Comparison of ENCODE assay signal across 8 cellular contexts in the genomic region with DNA sequence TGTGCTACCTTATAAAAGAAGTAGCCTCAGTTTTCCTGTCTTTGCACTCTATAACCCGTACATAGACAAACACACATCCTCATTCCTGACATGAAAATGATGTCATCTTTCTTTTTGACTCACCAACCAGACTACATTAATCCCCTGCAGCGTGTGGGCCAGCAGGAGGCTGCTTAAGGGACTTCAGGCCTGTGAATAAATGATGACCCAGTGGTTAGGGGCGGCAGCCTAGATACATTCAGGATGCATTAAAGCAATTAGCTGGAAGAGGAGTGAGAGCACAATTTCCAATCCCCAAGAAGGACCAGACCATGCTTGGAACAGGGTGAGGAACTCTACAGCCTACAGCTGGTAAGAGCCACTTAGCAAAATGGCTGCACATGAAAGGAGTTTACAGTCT. TPM values are rescaled to one million over a fixed set of nuclear protein-coding genes. Genes with fewer than 3 reads are reported as not detected.
DNase-seq lines count a peak whose midpoint lies in the region; ATAC-seq lines count a peak whose summit lies in the region.

No MANE protein-coding gene starts in this region.

- peaks cover 61% of the 10 kb centered on the region for H3K4me1 Mint-ChIP-seq in activated T-cell treated with anti-CD3 and anti-CD28 coated beads, Interleukin-2, amount 50 U/mL, for 72 hours (ENCODE audit: low read depth)
- H3K4me1 Mint-ChIP-seq in stimulated activated naive B cell treated with anti-CD40 and anti-IgM and Interleukin-4, amounts not matched to agents 10 μg/mL and 1 μg/mL and 100 μg/mL, for 72 hours, result peaks cover 41 to 44% of the 10 kb centered on the region in 2 donors

- intact Hi-C loops in left ventricle myocardium superior (cut with micrococcal nuclease), result no loop called here

- H3K27me3 Mint-ChIP-seq in activated T-cell treated with anti-CD3 and anti-CD28 coated beads, Interleukin-2, amount 50 U/mL, for 72 hours (ENCODE audit: low read depth), result peaks cover 14% of the 10 kb centered on the region
- H3K27me3 Mint-ChIP-seq in stimulated activated naive B cell treated with anti-CD40 and anti-IgM and Interleukin-4, amounts not matched to agents 10 μg/mL and 1 μg/mL and 100 μg/mL, for 72 hours, result no peaks in the 10 kb centered on the region

- H3K9me3 Mint-ChIP-seq in activated T-cell treated with anti-CD3 and anti-CD28 coated beads, Interleukin-2, amount 50 U/mL, for 72 hours, result no peaks in the 10 kb centered on the region
- no peaks in the 10 kb centered on the region for H3K9me3 Mint-ChIP-seq in stimulated activated naive B cell treated with anti-CD40 and anti-IgM and Interleukin-4, amounts not matched to agents 10 μg/mL and 1 μg/mL and 100 μg/mL, for 72 hours

- H3K36me3 Mint-ChIP-seq in activated T-cell treated with anti-CD3 and anti-CD28 coated beads, Interleukin-2, amount 50 U/mL, for 72 hours (ENCODE audit: insufficient read depth in 2 of 2), result no peaks in the 10 kb centered on the region
- peaks cover 2 to 6% of the 10 kb centered on the region in 2 donors for H3K36me3 Mint-ChIP-seq in stimulated activated naive B cell treated with anti-CD40 and anti-IgM and Interleukin-4, amounts not matched to agents 10 μg/mL and 1 μg/mL and 100 μg/mL, for 72 hours

- ATAC-seq in GM18867 (IDR thresholded peaks at IDR 0.05; ENCODE audit: unreplicated experiment) (peak; percentile 69), HG03045 (IDR thresholded peaks at IDR 0.05; ENCODE audit: unreplicated experiment) (peak; percentile 78), left ventricle myocardium superior (no peak)
- peak; percentile 80 to 83 for ATAC-seq in activated T-cell treated with anti-CD3 and anti-CD28 coated beads, Interleukin-2, amount 50 U/mL, for 72 hours (replicated peaks in 1 of 2)
- ATAC-seq in stimulated activated naive B cell treated with anti-CD40 and anti-IgM and Interleukin-4, amounts not matched to agents 10 μg/mL and 1 μg/mL and 100 μg/mL, for 72 hours (replicated peaks), result peak; percentile 77 to 82

- H3K27ac Mint-ChIP-seq in activated T-cell treated with anti-CD3 and anti-CD28 coated beads, Interleukin-2, amount 50 U/mL, for 72 hours, result peak overlapping the region; percentile 2
- H3K27ac Mint-ChIP-seq in stimulated activated naive B cell treated with anti-CD40 and anti-IgM and Interleukin-4, amounts not matched to agents 10 μg/mL and 1 μg/mL and 100 μg/mL, for 72 hours, result peak overlapping the region; percentile 3

- peak; percentile 73 for DNase-seq in A172 (ENCODE audit: low spot score)
- DNase-seq in activated T-cell treated with anti-CD3 and anti-CD28 coated beads, Interleukin-2, amount 50 U/mL, for 72 hours, result peak; percentile 42 to 51
- peak; percentile 29 for DNase-seq in stimulated activated naive B cell treated with anti-CD40 and anti-IgM and Interleukin-4, amounts not matched to agents 10 μg/mL and 1 μg/mL and 100 μg/mL, for 72 hours
- no peak for DNase-seq in left ventricle myocardium superior
- no peak for DNase-seq in NCI-H1436 treated with DMSO at 0.1 percent for 48 hours (lab: John Stamatoyannopoulos, UW)
- no peak for DNase-seq in effector CD4-positive, alpha-beta T cell

- H3K4me3 Mint-ChIP-seq in activated T-cell treated with anti-CD3 and anti-CD28 coated beads, Interleukin-2, amount 50 U/mL, for 72 hours, result peak overlapping the region; percentile 33 to 50
- H3K4me3 Mint-ChIP-seq in stimulated activated naive B cell treated with anti-CD40 and anti-IgM and Interleukin-4, amounts not matched to agents 10 μg/mL and 1 μg/mL and 100 μg/mL, for 72 hours, result no peak overlapping the region

RNA-seq across cellular contexts. Expression of gene KLF7, which starts 57.3 kb away (rescaled TPM):
- 9.1 and 13.7 TPM in 2 replicates for total RNA-seq in A172 (2014; rRNA removed; shearing (Covaris generic))
- 10 to 100 TPM; 31.2 to 43.4 TPM for total RNA-seq in activated T-cell treated with anti-CD3 and anti-CD28 coated beads, Interleukin-2, amount 50 U/mL, for 72 hours
- 22.2 TPM for total RNA-seq in left ventricle myocardium superior

Comparison
In these comparisons a context has a peak if more than half of its experiments do, and no peak if none do; other contexts are left out.
1. DNase-seq: peak in A172 (single experiment), activated T-cell treated with anti-CD3 and anti-CD28 coated beads, Interleukin-2, amount 50 U/mL, for 72 hours (2 of 2) and stimulated activated naive B cell treated with anti-CD40 and anti-IgM and Interleukin-4, amounts not matched to agents 10 μg/mL and 1 μg/mL and 100 μg/mL, for 72 hours (single experiment); none in left ventricle myocardium superior (single experiment), NCI-H1436 treated with DMSO at 0.1 percent for 48 hours (single experiment) and effector CD4-positive, alpha-beta T cell (single experiment).
2. H3K4me3 Mint-ChIP-seq: peak in activated T-cell treated with anti-CD3 and anti-CD28 coated beads, Interleukin-2, amount 50 U/mL, for 72 hours (2 of 2); none in stimulated activated naive B cell treated with anti-CD40 and anti-IgM and Interleukin-4, amounts not matched to agents 10 μg/mL and 1 μg/mL and 100 μg/mL, for 72 hours (0 of 2).